ENCODE assay signal across 11 cellular contexts in genomic region chrX:9804444-9804843, GRCh38. TPM values are rescaled to one million over a fixed set of nuclear protein-coding genes. Genes with fewer than 3 reads are reported as not detected.
"Had no signal": no experiment of that assay in that cellular context is flagged by ENCODE, and none has a peak within 500 bp of the region (broad histone marks: within the 10 kb centered on the region; RNA-seq: fewer than 3 reads in every experiment).

No MANE protein-coding gene starts in this region.

- DNase-seq: GM23248, GOT3, H7, HFFc6, KBM-7 had no signal

- H3K36me3 ChIP-seq: HAP-1 had no signal

- H2AFZ ChIP-seq: GM23248 had no signal

- H3K27ac ChIP-seq: GM23248 had no signal

- ATAC-seq: HCT116, HepG2 had no signal

- H3K9ac ChIP-seq: GM23248 had no signal

- H3K4me1 ChIP-seq: HAP-1 had no signal

- H3K4me3 ChIP-seq: GM23248, HAP-1 had no signal

RNA-seq across cellular contexts. Expression of gene SHROOM2, which starts 18.2 kb away (rescaled TPM):
- total RNA-seq: HT-29 had no signal
- polyA plus RNA-seq: IgD-negative memory B cell had no signal

RNA-seq across cellular contexts. Expression of gene GPR143, which starts 38.8 kb away (rescaled TPM):
- total RNA-seq: GM23248, H4, HFFc6, HT-29 had no signal
- polyA plus RNA-seq: GM23248 had no signal
